Comparison of ENCODE assay signal across 1 cellular context in genomic region chr10:120789292-120789691, GRCh38.
TF ChIP-seq lines count a peak whose summit lies in the region.

No MANE protein-coding gene starts in this region.

TF ChIP-seq in GM23338, 12 proteins besides CTCF, POLR2A, EP300 and RAD21 (continued from another document):
- no peak for TF ChIP-seq ZNF462 (CRISPR knock-in tag; IDR thresholded peaks at IDR 0.05)
- TF ChIP-seq ETS1 (IDR thresholded peaks at IDR 0.05): no peak
- no peak for TF ChIP-seq NANOG (IDR thresholded peaks at IDR 0.05; ENCODE audit: borderline replicate concordance)
- no peak for TF ChIP-seq POLR2AphosphoS5 (IDR thresholded peaks at IDR 0.05; ENCODE audit: low read depth)
